Comparison of ENCODE assay signal across 8 cellular contexts in the genomic region with DNA sequence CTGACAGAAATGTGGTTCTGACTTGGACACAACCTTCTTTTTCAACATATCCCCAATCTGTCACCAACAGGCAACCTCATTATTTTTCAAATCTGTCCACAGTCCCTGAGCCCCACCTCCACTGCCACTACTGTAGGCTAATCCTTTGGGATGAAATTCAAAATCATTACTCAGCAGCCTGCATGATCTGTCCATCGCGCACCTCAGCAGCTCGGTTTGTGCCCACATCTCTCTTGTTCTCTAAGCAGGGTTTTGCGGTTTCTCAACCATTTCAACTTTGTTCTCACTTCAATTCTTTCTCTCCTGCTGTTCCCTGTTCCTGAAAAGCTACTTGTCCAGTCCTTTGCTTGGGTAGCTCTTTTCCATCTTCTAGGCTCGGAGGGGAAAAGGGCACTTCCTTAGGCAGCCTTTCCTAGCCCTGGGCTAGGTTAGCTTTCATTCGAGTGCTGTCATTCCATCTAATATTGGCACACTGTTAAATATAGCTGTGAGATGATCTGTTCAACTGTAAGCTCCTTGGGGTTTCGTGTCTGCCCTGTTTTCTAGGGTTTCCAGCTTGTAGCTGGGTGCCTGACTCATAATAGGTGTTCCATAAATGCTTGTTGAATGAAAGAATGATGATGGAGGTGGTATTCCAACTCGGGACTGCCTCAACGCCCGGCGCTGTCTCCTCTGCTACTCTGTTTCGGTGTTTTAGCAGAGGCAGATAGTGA. TPM values are rescaled to one million over a fixed set of nuclear protein-coding genes. Genes with fewer than 3 reads are reported as not detected.
DNase-seq lines count a peak whose midpoint lies in the region; ATAC-seq and TF ChIP-seq lines count a peak whose summit lies in the region.

No MANE protein-coding gene starts in this region.

- H3K36me3 ChIP-seq in kidney epithelial cell (ENCODE audit: control insufficient read depth, insufficient read depth, low read length) (no peaks in the 10 kb centered on the region), thyroid gland (peaks cover 2 to 8% of the 10 kb centered on the region in 2 donors)

- DNase-seq in AG10803 (ENCODE audit: low read depth) (no peak), astrocyte of the cerebellum (ENCODE audit: low read depth) (no peak), kidney epithelial cell (ENCODE audit: low read depth) (no peak), thyroid gland (no peak), NCI-H345 (lab: John Stamatoyannopoulos, UW) (no peak), ureter (ENCODE audit: low spot score) (no peak)
- no peak for DNase-seq in activated CD8-positive, alpha-beta memory T cell treated with anti-CD3 and anti-CD28 coated beads, Interleukin-2, amount 50 U/mL, for 48 hours

- H3K4me3 ChIP-seq in AG10803 (ENCODE audit: low read length) (peak overlapping the region; percentile 48), astrocyte of the cerebellum (ENCODE audit: low read depth, low read length) (peak overlapping the region; percentile 56), kidney epithelial cell (ENCODE audit: low read depth, low read length) (peak overlapping the region; percentile 79), thyroid gland (replicated peaks in 1 of 3) (peak overlapping the region in 1 of 3 donors; percentile 42)

- peak; percentile 20 for ATAC-seq in HG03039 (IDR thresholded peaks at IDR 0.05; ENCODE audit: unreplicated experiment)

- H3K27me3 ChIP-seq in kidney epithelial cell (ENCODE audit: control insufficient read depth, insufficient read depth, low read length) = no peaks in the 10 kb centered on the region
- H3K27me3 ChIP-seq in thyroid gland = no peaks in the 10 kb centered on the region

- TF ChIP-seq CTCF in AG10803 (conservative IDR thresholded peaks at IDR 0.05; ENCODE audit: low read length) = no peak
- TF ChIP-seq CTCF in astrocyte of the cerebellum (IDR thresholded peaks at IDR 0.05; ENCODE audit: low read depth, low read length, missing control alignments) = no peak
- TF ChIP-seq CTCF in kidney epithelial cell (IDR thresholded peaks at IDR 0.05; ENCODE audit: insufficient read depth, low read length, poor library complexity, severe bottlenecking) = no peak
- no peak for TF ChIP-seq CTCF in thyroid gland (IDR thresholded peaks at IDR 0.05)

- no peaks in the 10 kb centered on the region for H3K9me3 ChIP-seq in thyroid gland

- H3K4me1 ChIP-seq in thyroid gland = peaks cover 0 to 10% of the 10 kb centered on the region in 2 donors

- in situ Hi-C loops in astrocyte of the cerebellum (cut with HindIII; ENCODE audit: low sequenced_read_pairs) = no loop called here

- H3K27ac ChIP-seq in thyroid gland = peak overlapping the region; percentile 94 to 98 (median 96)

- 46 to 48% methylated on average over 12 of the region's 12 CpGs for WGBS in thyroid gland, 2 donors

- intact Hi-C loops in thyroid gland (cut with DNase I) = no loop called here

- no peak for TF ChIP-seq POLR2A in thyroid gland (IDR thresholded peaks at IDR 0.05)

RNA-seq across cellular contexts. Expression of a gene that starts 0.7 kb away (rescaled TPM):
- total RNA-seq in kidney epithelial cell (3.3 and 3.8 TPM in 2 replicates), thyroid gland (10 to 100 TPM; 14.1 to 40.2 (median 24.2) TPM), ureter (18.7 TPM)

RNA-seq across cellular contexts. Expression of a gene that starts 12.6 kb away (rescaled TPM):
- total RNA-seq in kidney epithelial cell (34.6 and 39.9 TPM in 2 replicates), thyroid gland (10 to 100 TPM; 42.0 to 80.9 (median 49.3) TPM), ureter (32.1 TPM)
